22 cellular contexts compared by ENCODE assay signal in genomic region chr17:65576939-65577338, GRCh38. TPM values are rescaled to one million over a fixed set of nuclear protein-coding genes. Genes with fewer than 3 reads are reported as not detected.
A peak's percentile ranks its signal among the peaks of the same experiment; 100 is the strongest.
DNase-seq lines count a peak whose midpoint lies in the region; ATAC-seq and TF ChIP-seq lines count a peak whose summit lies in the region.
"Had no signal": no experiment of that assay in that cellular context is flagged by ENCODE, and none has a peak within 500 bp of the region (broad histone marks: within the 10 kb centered on the region; RNA-seq: fewer than 3 reads in every experiment).

No MANE protein-coding gene starts in this region.

- DNase-seq in HCT116 (ENCODE audit: low read depth, low spot score) (no peak), colonic mucosa (peak; percentile 89), mesendoderm (peak; percentile 98), GM13977 (ENCODE audit: low spot score) (no peak), NCI-H2107 treated with DMSO at 0.1 percent for 48 hours (lab: John Stamatoyannopoulos, UW; ENCODE audit: unreplicated experiment) (no peak)
- DNase-seq in effector memory CD4-positive, alpha-beta T cell = no peak
- DNase-seq: CD4-positive, alpha-beta T cell; COR-L47; DMS 273 treated with DMSO at 0.1 percent for 48 hours; DMS79 treated with DMSO at 0.1 percent for 48 hours; KBM-7; NCI-H1092; NCI-H1436; NCI-H187 treated with DMSO at 0.1 percent for 48 hours; NCI-H2227 treated with DMSO at 0.1 percent for 48 hours; NCI-H510A; NCI-H774; NK-92 treated with Interleukin-12 subunit alpha and Interleukin-12 subunit beta, amount 100 ng/mL, for 24 hours had no signal

- POLR2A ChIA-PET in HCT116 (lab: Charles Lee) = no interaction called here

- BruUV-seq in HCT116 (replicated peaks; lab: Mats Ljungman, UMichigan) = no TSS peak

- TF ChIP-seq CTCF in HCT116 (IDR thresholded peaks at IDR 0.05 in 2 of 3, conservative IDR thresholded peaks at IDR 0.05 in 1 of 3; ENCODE audit: borderline replicate concordance in 1 of 3, insufficient read depth in 1 of 3, low read depth in 2 of 3, low read length in 2 of 3) = no peak
- TF ChIP-seq CTCF in colonic mucosa (IDR thresholded peaks at IDR 0.05) = no peak
- no peak for TF ChIP-seq CTCF in GM13977 (IDR thresholded peaks at IDR 0.05; ENCODE audit: extremely low read depth, insufficient read depth, missing control alignments)

- no peaks in the 10 kb centered on the region for H3K79me1 ChIP-seq in mesendoderm (ENCODE audit: low read length)

- H3K4me3 ChIP-seq in HCT116 (replicated peaks in 1 of 2; ENCODE audit: low read depth in 1 of 2, low read length in 2 of 2) (no peak overlapping the region), colonic mucosa (no peak overlapping the region), mesendoderm (ENCODE audit: low read length) (no peak overlapping the region)
- no peak overlapping the region for H3K4me3 ChIP-seq in effector memory CD4-positive, alpha-beta T cell (ENCODE audit: insufficient read depth, low read depth, low read length, poor library complexity, severe bottlenecking)
- H3K4me3 ChIP-seq: GM12878 had no signal

- no peaks in the 10 kb centered on the region for H3K9me2 ChIP-seq in HCT116 (ENCODE audit: insufficient read depth)

- H3K56ac ChIP-seq in mesendoderm (ENCODE audit: low read length) = peak overlapping the region; percentile 70

- no peak overlapping the region for H4K8ac ChIP-seq in mesendoderm (ENCODE audit: low read depth, low read length)

- no peaks in the 10 kb centered on the region for H3K9me3 ChIP-seq in HCT116 (ENCODE audit: control insufficient read depth in 1 of 2, insufficient read depth in 1 of 2, low read depth in 1 of 2, low read length in 2 of 2)
- no peaks in the 10 kb centered on the region for H3K9me3 ChIP-seq in colonic mucosa
- H3K9me3 ChIP-seq in effector memory CD4-positive, alpha-beta T cell (ENCODE audit: control insufficient read depth, low read length) = no peaks in the 10 kb centered on the region

- H3K4me1 ChIP-seq in HCT116 (ENCODE audit: control insufficient read depth in 1 of 2, insufficient read depth in 2 of 2, low read length in 2 of 2) (no peaks in the 10 kb centered on the region), colonic mucosa (no peaks in the 10 kb centered on the region), mesendoderm (ENCODE audit: control insufficient read depth, low read depth, low read length) (peaks cover 14% of the 10 kb centered on the region)
- H3K4me1 ChIP-seq in effector memory CD4-positive, alpha-beta T cell (ENCODE audit: control insufficient read depth, insufficient read depth, low read length, poor library complexity, severe bottlenecking) = no peaks in the 10 kb centered on the region

- H3K36me3 ChIP-seq in HCT116 (ENCODE audit: control insufficient read depth in 1 of 2, insufficient read depth in 2 of 2, low read length in 2 of 2) (no peaks in the 10 kb centered on the region), colonic mucosa (no peaks in the 10 kb centered on the region), mesendoderm (ENCODE audit: control insufficient read depth, insufficient read depth, low read length) (no peaks in the 10 kb centered on the region)
- no peaks in the 10 kb centered on the region for H3K36me3 ChIP-seq in effector memory CD4-positive, alpha-beta T cell (ENCODE audit: control insufficient read depth, insufficient read depth, low read length)

- no peak overlapping the region for H2BK120ac ChIP-seq in mesendoderm (ENCODE audit: low read depth, low read length)

- CTCF ChIA-PET in HCT116 (lab: Charles Lee) = no interaction called here

- no peak overlapping the region for H3K23ac ChIP-seq in mesendoderm (ENCODE audit: low read length)

- no peak overlapping the region for H3K4ac ChIP-seq in mesendoderm (ENCODE audit: low read depth, low read length)

- H3K4me2 ChIP-seq in HCT116 (ENCODE audit: low read length) = no peak overlapping the region
- no peak overlapping the region for H3K4me2 ChIP-seq in mesendoderm (ENCODE audit: low read length)

- H3K27me3 ChIP-seq in HCT116 (ENCODE audit: insufficient read depth, low read length) (no peaks in the 10 kb centered on the region), colonic mucosa (no peaks in the 10 kb centered on the region), mesendoderm (ENCODE audit: insufficient read depth, low read length, poor library complexity) (no peaks in the 10 kb centered on the region)
- H3K27me3 ChIP-seq in effector memory CD4-positive, alpha-beta T cell (replicated peaks; ENCODE audit: control insufficient read depth, insufficient read depth, low read length, poor library complexity, severe bottlenecking) = no peaks in the 10 kb centered on the region

- RAD21 ChIA-PET in HCT116 (lab: Charles Lee; ENCODE audit: low non-redundant PET in 1 of 2, low total read pairs in 2 of 2, uncharacterized antibody in 2 of 2, unreplicated experiment in 2 of 2) = no interaction called here

- ATAC-seq in HCT116 = peak; percentile 41; the same call in 1 of the 2 replicates
- ATAC-seq in GM21423 (IDR thresholded peaks at IDR 0.05; ENCODE audit: unreplicated experiment) = no peak
- ATAC-seq: GM12878, HepG2, Panc1 had no signal

- no peak overlapping the region for H3K18ac ChIP-seq in mesendoderm (ENCODE audit: low read length)

- intact Hi-C loops in HCT116 (cut with micrococcal nuclease) = no loop called here
- intact Hi-C loops in colonic mucosa (cut with DNase I) = no loop called here

- H4K20me1 ChIP-seq in HCT116 (ENCODE audit: insufficient read depth) = no peaks in the 10 kb centered on the region

- in situ Hi-C loops in GM13977 (cut with MboI; ENCODE audit: low pct_unique_long_range_greater_than_20kb, low sequenced_read_pairs, unreplicated experiment) = no loop called here

- H3K27ac ChIP-seq in HCT116 (ENCODE audit: low read depth, low read length) (no peak overlapping the region), colonic mucosa (no peak overlapping the region), mesendoderm (ENCODE audit: low read depth, low read length) (no peak overlapping the region)
- H3K27ac ChIP-seq in effector memory CD4-positive, alpha-beta T cell (ENCODE audit: insufficient read depth, low read length, poor library complexity, severe bottlenecking) = no peak overlapping the region

- H3K79me2 ChIP-seq in HCT116 (ENCODE audit: insufficient read depth, low read length) = no peaks in the 10 kb centered on the region
- no peaks in the 10 kb centered on the region for H3K79me2 ChIP-seq in mesendoderm (ENCODE audit: control insufficient read depth, insufficient read depth, low read length)

- TF ChIP-seq POLR2A in HCT116 (IDR thresholded peaks at IDR 0.05; ENCODE audit: borderline replicate concordance, extremely low read depth, insufficient read depth, insufficient read length) = no peak

- no CpG with 5 or more reads among the region's 12 CpGs for WGBS in mesendoderm (ENCODE audit: extremely low coverage, insufficient coverage, low lambda C conversion rate)

- no peak overlapping the region for H2AFZ ChIP-seq in HCT116 (ENCODE audit: low read depth, low read length, poor library complexity, severe bottlenecking)

- no peak overlapping the region for H4K5ac ChIP-seq in mesendoderm (ENCODE audit: low read length)

- H2AK5ac ChIP-seq in mesendoderm (ENCODE audit: low read length) = no peak overlapping the region

- H2BK15ac ChIP-seq in mesendoderm (replicated peaks; ENCODE audit: low read depth) = no peak overlapping the region

- peak overlapping the region; percentile 55 for H2BK5ac ChIP-seq in mesendoderm (ENCODE audit: low read length)

- H3K9ac ChIP-seq in HCT116 (ENCODE audit: low read length) (no peak overlapping the region), colonic mucosa (ENCODE audit: low read depth in 2 of 2, low read length in 2 of 2) (no peak overlapping the region), mesendoderm (ENCODE audit: low read length) (no peak overlapping the region)

- TF ChIP-seq RAD21 in HCT116 (IDR thresholded peaks at IDR 0.05; ENCODE audit: low read depth) = no peak

TF ChIP-seq in HCT116, 20 proteins besides CTCF, POLR2A, EP300 and RAD21:
- TF ChIP-seq EGR1 (IDR thresholded peaks at IDR 0.05; ENCODE audit: low read depth) (no peak), SRF (IDR thresholded peaks at IDR 0.05; ENCODE audit: low read depth) (no peak), JUND (IDR thresholded peaks at IDR 0.05) (no peak), REST (IDR thresholded peaks at IDR 0.05; ENCODE audit: low read depth) (no peak), ATF3 (IDR thresholded peaks at IDR 0.05) (no peak)
TF ChIP-seq in HCT116: peak in this region for 0.

RNA-seq across cellular contexts. Expression of gene AXIN2, which starts 15.5 kb away (rescaled TPM):
- 7.1 TPM for total RNA-seq in HCT116 (2021; ENCODE audit: unreplicated experiment)
- 1.5 and 1.7 TPM in 2 replicates for polyA plus RNA-seq in HCT116 (2012)
- total RNA-seq in colonic mucosa = 10 to 100 TPM; 38.0 to 41.6 TPM
- 28.1 TPM for polyA plus RNA-seq in mesendoderm (2013, experiment 1 of 2)
- polyA plus RNA-seq in mesendoderm (2013, experiment 2 of 2) = 28.5 TPM

Comparison
In these comparisons a context has a peak if more than half of its experiments do, and no peak if none do; other contexts are left out.
1. DNase-seq: peak in colonic mucosa (single experiment) and mesendoderm (single experiment); none in HCT116 (single experiment), effector memory CD4-positive, alpha-beta T cell (0 of 3), GM13977 (single experiment) and NCI-H2107 treated with DMSO at 0.1 percent for 48 hours (single experiment).